In genomic region chr18:47758000-47758399, GRCh38 we compare ENCODE assay signal across 10 cellular contexts.
A peak's percentile ranks its signal among the peaks of the same experiment; 100 is the strongest.
DNase-seq lines count a peak whose midpoint lies in the region; TF ChIP-seq lines count a peak whose summit lies in the region.
"Had no signal": no experiment of that assay in that cellular context is flagged by ENCODE, and none has a peak within 500 bp of the region (broad histone marks: within the 10 kb centered on the region; RNA-seq: fewer than 3 reads in every experiment).

No MANE protein-coding gene starts in this region.

- H3K4me1 Mint-ChIP-seq in progenitor cell of endocrine pancreas (ENCODE audit: low read depth): no peaks in the 10 kb centered on the region

- H4K20me1 ChIP-seq in mammary epithelial cell (ENCODE audit: insufficient read depth, low read length): no peaks in the 10 kb centered on the region
- H4K20me1 ChIP-seq: BLaER1 treated with 17β-estradiol and CSF1 and Interleukin-3, amounts not matched to agents 10 nM and 100 nM had no signal

- H3K27ac Mint-ChIP-seq in progenitor cell of endocrine pancreas: no peak overlapping the region

- H3K4me3 ChIP-seq in mammary epithelial cell (replicated peaks in 1 of 3; ENCODE audit: insufficient read depth in 1 of 3, low read depth in 2 of 3, low read length in 3 of 3): no peak overlapping the region
- H3K4me3 ChIP-seq: BLaER1 treated with 17β-estradiol and CSF1 and Interleukin-3, amounts not matched to agents 10 nM and 100 nM had no signal

- no peak overlapping the region for H3K9ac ChIP-seq in mammary epithelial cell (ENCODE audit: insufficient read depth, low read length)
- H3K9ac ChIP-seq: BLaER1 treated with 17β-estradiol and CSF1 and Interleukin-3, amounts not matched to agents 10 nM and 100 nM had no signal

- CTCF ChIA-PET in mammary epithelial cell (lab: Charles Lee; ENCODE audit: low non-redundant PET): no interaction called here

- H3K4me1 ChIP-seq in mammary epithelial cell (ENCODE audit: insufficient read depth, low read length): no peaks in the 10 kb centered on the region
- H3K4me1 ChIP-seq: BLaER1 treated with 17β-estradiol and CSF1 and Interleukin-3, amounts not matched to agents 10 nM and 100 nM had no signal

- dilution Hi-C loops in mammary epithelial cell (cut with HindIII; ENCODE audit: low sequenced_read_pairs): no loop called here

- BruUV-seq in mammary epithelial cell (replicated peaks; lab: Mats Ljungman, UMichigan): no TSS peak

- H3K4me3 Mint-ChIP-seq in progenitor cell of endocrine pancreas (ENCODE audit: low read depth): no peak overlapping the region

- H3K27me3 ChIP-seq in mammary epithelial cell (ENCODE audit: insufficient read depth, low read length): no peaks in the 10 kb centered on the region
- H3K27me3 ChIP-seq: BLaER1 treated with 17β-estradiol and CSF1 and Interleukin-3, amounts not matched to agents 10 nM and 100 nM had no signal

- H3K79me2 ChIP-seq in mammary epithelial cell (ENCODE audit: insufficient read depth, low read length): no peaks in the 10 kb centered on the region

- H3K27ac ChIP-seq in mammary epithelial cell (ENCODE audit: insufficient read depth, low read depth, low read length): no peak overlapping the region
- H3K27ac ChIP-seq: BLaER1 treated with 17β-estradiol and CSF1 and Interleukin-3, amounts not matched to agents 10 nM and 100 nM had no signal

- in situ Hi-C loops in mammary epithelial cell (cut with MboI; ENCODE audit: low sequenced_read_pairs in 2 of 2): loop anchor here in 1 of 2 donors (10.0 kb wide), 1 partner anchor 653 kb away; no protein-coding TSS in a partner anchor

- peaks cover 1% of the 10 kb centered on the region for H3K36me3 Mint-ChIP-seq in progenitor cell of endocrine pancreas (ENCODE audit: insufficient read depth)

- intact Hi-C loops in mammary epithelial cell (cut with micrococcal nuclease): no loop called here

- WGBS in mammary epithelial cell (ENCODE audit: low coverage, missing lambda C conversion rate): 57% methylated on average over 2 of the region's 2 CpGs

- no peak overlapping the region for H2AFZ ChIP-seq in mammary epithelial cell (ENCODE audit: low read depth, low read length)

- H3K4me2 ChIP-seq in mammary epithelial cell (ENCODE audit: insufficient read depth, low read depth, low read length): no peak overlapping the region
- H3K4me2 ChIP-seq: BLaER1 treated with 17β-estradiol and CSF1 and Interleukin-3, amounts not matched to agents 10 nM and 100 nM had no signal

- peaks cover 25% of the 10 kb centered on the region for H3K27me3 Mint-ChIP-seq in progenitor cell of endocrine pancreas

- peaks cover 3% of the 10 kb centered on the region for H3K9me3 ChIP-seq in mammary epithelial cell (replicated peaks; ENCODE audit: insufficient read depth, low read length)

- H3K9me3 Mint-ChIP-seq in progenitor cell of endocrine pancreas (ENCODE audit: low read depth): peaks cover 16% of the 10 kb centered on the region

- TF ChIP-seq CTCF in LNCAP (IDR thresholded peaks at IDR 0.05) (peak; percentile 41; the same call in 1 of the 2 replicates), mammary epithelial cell (conservative IDR thresholded peaks at IDR 0.05 in 1 of 2, IDR thresholded peaks at IDR 0.05 in 1 of 2; ENCODE audit: extremely low read depth in 1 of 2, insufficient read depth in 1 of 2, low read depth in 1 of 2, low read length in 2 of 2) (peak; percentile 47 to 50), progenitor cell of endocrine pancreas (IDR thresholded peaks at IDR 0.05; ENCODE audit: unreplicated experiment) (peak; percentile 38)

- H3K36me3 ChIP-seq in mammary epithelial cell (ENCODE audit: insufficient read depth, low read length): no peaks in the 10 kb centered on the region

- DNase-seq in SIG-M5 treated with dmso at 0.1 percent for 504 hours (lab: John Stamatoyannopoulos, UW; ENCODE audit: unreplicated experiment) (peak; percentile 32), SIG-M5 (lab: John Stamatoyannopoulos, UW) (no peak), mammary epithelial cell (no peak), progenitor cell of endocrine pancreas (ENCODE audit: low spot score, unreplicated experiment) (no peak), activated T-cell treated with anti-CD3 and anti-CD28 coated beads for 4 hours (no peak), NCI-H226 (no peak)
- no peak for DNase-seq in activated effector memory CD4-positive, alpha-beta T cell treated with Interleukin-2 at 50 U/mL for 16 hours
- DNase-seq: stimulated activated naive CD4-positive, alpha-beta T cell treated with Interleukin-2 at 50 U/mL for 16 hours had no signal
